In genomic region chr9:78866228-78867132, GRCh38 we compare ENCODE assay signal across 9 cellular contexts.
DNase-seq lines count a peak whose midpoint lies in the region; FAIRE-seq and TF ChIP-seq lines count a peak whose summit lies in the region.
"Had no signal": no experiment of that assay in that cellular context is flagged by ENCODE, and none has a peak within 500 bp of the region (broad histone marks: within the 10 kb centered on the region; RNA-seq: fewer than 3 reads in every experiment).

No MANE protein-coding gene starts in this region.

- DNase-seq in H54 (ENCODE audit: insufficient read length, low spot score) (peak; percentile 65), SJSA1 (ENCODE audit: low read depth in 1 of 2, low spot score in 2 of 2) (peak; percentile 55 to 84), fibroblast of the aortic adventitia (ENCODE audit: low read depth) (peak; percentile 85), stromal cell of bone marrow (ENCODE audit: low read depth) (peak; percentile 73), CD1c-positive myeloid dendritic cell (ENCODE audit: extremely low spot score) (no peak), RPMI8226 (no peak), iPS-NIHi7 (ENCODE audit: extremely low spot score) (no peak)
- DNase-seq: NCI-H1436, stomach had no signal

- no peaks in the 10 kb centered on the region for H3K9me3 ChIP-seq in SJSA1 (replicated peaks)
- H3K9me3 ChIP-seq: stomach had no signal

- peak; percentile 99 for FAIRE-seq in H54 (lab: Jason Lieb, UNC)

- no peaks in the 10 kb centered on the region for H3K36me3 ChIP-seq in SJSA1
- H3K36me3 ChIP-seq: stomach had no signal

- TF ChIP-seq CTCF in fibroblast of the aortic adventitia (IDR thresholded peaks at IDR 0.05; ENCODE audit: insufficient read depth, low read length): no peak

- H3K4me1 ChIP-seq in SJSA1 (replicated peaks): peaks cover 32% of the 10 kb centered on the region
- H3K4me1 ChIP-seq: stomach had no signal

- H3K27ac ChIP-seq in SJSA1: peak overlapping the region; percentile 87
- H3K27ac ChIP-seq: stomach had no signal

- no peak for TF ChIP-seq POLR2A in H54 (IDR thresholded peaks at IDR 0.05; ENCODE audit: low read depth, low read length)

- H3K4me3 ChIP-seq in SJSA1 (no peak overlapping the region), fibroblast of the aortic adventitia (ENCODE audit: low read depth, low read length) (no peak overlapping the region)
- H3K4me3 ChIP-seq: stomach had no signal

- no peaks in the 10 kb centered on the region for H3K27me3 ChIP-seq in SJSA1 (replicated peaks)
- H3K27me3 ChIP-seq: stomach had no signal

Comparison
In these comparisons a context has a peak if more than half of its experiments do, and no peak if none do; other contexts are left out.
1. DNase-seq: peak in H54 (single experiment), SJSA1 (2 of 2), fibroblast of the aortic adventitia (single experiment) and stromal cell of bone marrow (single experiment); none in CD1c-positive myeloid dendritic cell (single experiment), RPMI8226 (single experiment) and iPS-NIHi7 (single experiment).